ENCODE assay signal across 24 cellular contexts in the genomic region with DNA sequence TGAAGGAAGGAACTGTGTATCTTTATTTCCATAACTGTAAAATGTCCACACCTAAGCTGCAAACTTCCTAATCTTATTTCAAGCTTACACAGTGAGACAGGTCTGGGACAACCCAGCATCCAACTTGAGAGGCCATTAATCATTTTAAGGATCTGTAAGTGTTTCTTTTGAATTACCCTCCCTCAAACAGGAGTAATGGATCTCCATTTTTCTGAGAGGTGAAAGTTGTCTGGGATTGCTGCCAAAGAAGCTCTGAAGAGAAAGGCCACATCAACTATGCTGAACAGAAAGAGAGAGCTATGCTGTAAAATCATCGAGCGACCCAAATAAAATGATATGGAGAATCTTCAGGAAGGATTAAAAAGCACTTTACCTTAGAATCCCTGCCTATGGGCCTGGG.
DNase-seq lines count a peak whose midpoint lies in the region; ATAC-seq and TF ChIP-seq lines count a peak whose summit lies in the region.
"Had no signal": no experiment of that assay in that cellular context is flagged by ENCODE, and none has a peak within 500 bp of the region (broad histone marks: within the 10 kb centered on the region; RNA-seq: fewer than 3 reads in every experiment).

No MANE protein-coding gene starts in this region.

- DNase-seq in HAP-1 (ENCODE audit: low spot score in 2 of 2) (peak; percentile 30 to 38), NCI-H1105 treated with DMSO at 0.1 percent for 48 hours (lab: John Stamatoyannopoulos, UW) (peak; percentile 76), NCI-H774 (lab: John Stamatoyannopoulos, UW) (peak; percentile 29), mesothelial cell of epicardium (ENCODE audit: low spot score in 2 of 2, unreplicated experiment in 2 of 2) (no peak), HCEC 1CT (no peak), vagina (ENCODE audit: extremely low spot score in 2 of 2) (no peak)
- DNase-seq: C1 segment of cervical spinal cord; CD4-positive, alpha-beta memory T cell; COR-L47; DMS79; EL; GDM1; H7; NCI-H1048; NCI-H1436; NCI-H2107; NCI-H446 treated with DMSO at 0.1 percent for 48 hours; NCI-H69; T-cell had no signal

- no peak overlapping the region for H3K4me3 Mint-ChIP-seq in mesothelial cell of epicardium
- H3K4me3 Mint-ChIP-seq: CD4-positive, alpha-beta memory T cell; IgD-negative memory B cell; T-cell had no signal

- no peaks in the 10 kb centered on the region for H3K27me3 ChIP-seq in HAP-1 (ENCODE audit: low read depth)
- no peaks in the 10 kb centered on the region for H3K27me3 ChIP-seq in vagina

- no peaks in the 10 kb centered on the region for H3K27me3 Mint-ChIP-seq in mesothelial cell of epicardium (ENCODE audit: low read depth)
- H3K27me3 Mint-ChIP-seq: IgD-negative memory B cell had no signal

- no peaks in the 10 kb centered on the region for H3K4me1 ChIP-seq in HAP-1
- H3K4me1 ChIP-seq in vagina = no peaks in the 10 kb centered on the region
- H3K4me1 ChIP-seq: A549 had no signal

- ATAC-seq in GM19023 (IDR thresholded peaks at IDR 0.05; ENCODE audit: unreplicated experiment) = no peak
- ATAC-seq: A549, GM12878, T-cell had no signal

- H3K36me3 ChIP-seq in HAP-1 (replicated peaks) = no peaks in the 10 kb centered on the region
- H3K36me3 ChIP-seq in vagina = no peaks in the 10 kb centered on the region

- TF ChIP-seq POLR2A in vagina (IDR thresholded peaks at IDR 0.05) = no peak

- peak overlapping the region; percentile 73 for H3K27ac Mint-ChIP-seq in mesothelial cell of epicardium
- H3K27ac Mint-ChIP-seq: CD4-positive, alpha-beta memory T cell; IgD-negative memory B cell; T-cell had no signal

- no peak for TF ChIP-seq CTCF in mesothelial cell of epicardium (IDR thresholded peaks at IDR 0.05; ENCODE audit: unreplicated experiment)
- TF ChIP-seq CTCF in vagina (IDR thresholded peaks at IDR 0.05) = no peak

- H3K9me3 ChIP-seq in HAP-1 (no peaks in the 10 kb centered on the region), vagina (no peaks in the 10 kb centered on the region)
- H3K9me3 ChIP-seq: A549 had no signal

- no peaks in the 10 kb centered on the region for H3K9me3 Mint-ChIP-seq in mesothelial cell of epicardium
- H3K9me3 Mint-ChIP-seq: T-cell had no signal

- H3K4me1 Mint-ChIP-seq in mesothelial cell of epicardium = peaks cover 7% of the 10 kb centered on the region
- H3K4me1 Mint-ChIP-seq: CD4-positive, alpha-beta memory T cell; IgD-negative memory B cell; T-cell had no signal

- no peak overlapping the region for H3K27ac ChIP-seq in vagina
- H3K27ac ChIP-seq: A549, KMS-11 had no signal

- intact Hi-C loops in vagina (cut with DNase I) = no loop called here

- H3K4me3 ChIP-seq in HAP-1 (no peak overlapping the region), vagina (no peak overlapping the region)
- H3K4me3 ChIP-seq: A549, GM12878 had no signal

- no peaks in the 10 kb centered on the region for H3K36me3 Mint-ChIP-seq in mesothelial cell of epicardium
- H3K36me3 Mint-ChIP-seq: CD4-positive, alpha-beta memory T cell; T-cell had no signal

- in situ Hi-C loops in HAP-1 (cut with MboI; ENCODE audit: low sequenced_read_pairs) = no loop called here

Comparison
In these comparisons a context has a peak if more than half of its experiments do, and no peak if none do; other contexts are left out.
1. DNase-seq: peak in HAP-1 (2 of 2), NCI-H1105 treated with DMSO at 0.1 percent for 48 hours (single experiment) and NCI-H774 (single experiment); none in mesothelial cell of epicardium (0 of 2), HCEC 1CT (single experiment) and vagina (0 of 2).